ENCODE assay signal across 10 cellular contexts in genomic region chr4:37561803-37562207, GRCh38.
DNase-seq lines count a peak whose midpoint lies in the region; ATAC-seq, FAIRE-seq and TF ChIP-seq lines count a peak whose summit lies in the region.
"Had no signal": no experiment of that assay in that cellular context is flagged by ENCODE, and none has a peak within 500 bp of the region (broad histone marks: within the 10 kb centered on the region; RNA-seq: fewer than 3 reads in every experiment).

No MANE protein-coding gene starts in this region.

- no peak for TF ChIP-seq CTCF in K562 (IDR thresholded peaks at IDR 0.05 in 2 of 3, conservative IDR thresholded peaks at IDR 0.05 in 1 of 3; ENCODE audit: insufficient read depth in 2 of 3, low read depth in 1 of 3, low read length in 3 of 3)

- intact Hi-C loops in K562 (cut with micrococcal nuclease) = no loop called here

- peak; percentile 36; the same call in 1 of the 2 replicates for TF ChIP-seq EP300 in K562 (IDR thresholded peaks at IDR 0.05; ENCODE audit: low read length)

- no peaks in the 10 kb centered on the region for H3K27me3 ChIP-seq in K562 (ENCODE audit: control insufficient read depth in 2 of 2, insufficient read depth in 2 of 2, low read length in 2 of 2)

- no peaks in the 10 kb centered on the region for H3K9me1 ChIP-seq in K562 (ENCODE audit: control insufficient read depth, insufficient read depth, low read length)

- no peak for TF ChIP-seq RAD21 in K562 (CRISPR knock-in tag; conservative IDR thresholded peaks at IDR 0.05 in 1 of 2, IDR thresholded peaks at IDR 0.05 in 1 of 2)

- no peak overlapping the region for H2AFZ ChIP-seq in K562 (ENCODE audit: low read depth, low read length)

- POLR2A ChIA-PET in K562 (lab: Yijun Ruan, JAX) = interaction anchor here (0.6 to 1.0 kb wide), 2 partner anchors 13 to 265 kb away, joined by 3 read pairs; partner anchors contain the start of gene PGM2

- no peak overlapping the region for H3K27ac ChIP-seq in K562 (ENCODE audit: extremely low read depth, low read depth, low read length)
- H3K27ac ChIP-seq: VCaP had no signal

- H3K36me3 ChIP-seq in K562 (ENCODE audit: control insufficient read depth, insufficient read depth, low read length) = no peaks in the 10 kb centered on the region

- no TSS peak for BruUV-seq in K562 (replicated peaks; lab: Mats Ljungman, UMichigan)

- no peak overlapping the region for H3K4me3 ChIP-seq in K562

- DNase-seq in EH (ENCODE audit: low read depth) = peak; percentile 56
- peak; percentile 38 to 59 (median 44) for DNase-seq in K562 (ENCODE audit: extremely low read depth in 1 of 4, low spot score in 3 of 4)
- no peak for DNase-seq in stimulated activated CD4-positive, alpha-beta T cell treated with anti-CD3 and anti-CD28 coated beads, Interleukin-4, amount 100 ng/mL, for 24 hours
- no peak for DNase-seq in effector CD8-positive, alpha-beta T cell (lab: John Stamatoyannopoulos, UW)
- DNase-seq in globus pallidus (ENCODE audit: low spot score) = no peak
- no peak for DNase-seq in GM19240 (ENCODE audit: insufficient read length, low spot score)
- DNase-seq: DND-41 had no signal

- H3K4me1 ChIP-seq in K562 (replicated peaks in 1 of 2; ENCODE audit: control insufficient read depth in 2 of 2, insufficient read depth in 2 of 2, low read length in 2 of 2) = peaks cover 0 to 2% of the 10 kb centered on the region in 2 experiments; a peak in 2 of 5 replicates

- TF ChIP-seq POLR2A in K562 (conservative IDR thresholded peaks at IDR 0.05) = no peak

- FAIRE-seq in K562 (lab: Jason Lieb, UNC) = peak; percentile 78

- no peaks in the 10 kb centered on the region for H3K79me2 ChIP-seq in K562 (ENCODE audit: control insufficient read depth, insufficient read depth, low read length)

- in situ Hi-C loops in K562 (cut with MboI) = no loop called here

- H3K9me3 ChIP-seq in K562 (replicated peaks; ENCODE audit: control insufficient read depth, insufficient read depth, low read depth, low read length) = no peaks in the 10 kb centered on the region

- H3K9ac ChIP-seq in K562 (ENCODE audit: insufficient read depth in 1 of 2, low read depth in 2 of 2, low read length in 2 of 2) = no peak overlapping the region

- peak; percentile 96 for ATAC-seq in GM21381 (IDR thresholded peaks at IDR 0.05; ENCODE audit: unreplicated experiment)
- ATAC-seq in HG03354 (IDR thresholded peaks at IDR 0.05; ENCODE audit: poor library complexity, severe bottlenecking, unreplicated experiment) = peak; percentile 99
- peak; percentile 44; the same call in 2 of the 3 replicates for ATAC-seq in K562

- CTCF ChIA-PET in K562 (lab: Yijun Ruan, JAX; ENCODE audit: low intra/inter-chr PET ratio) = no interaction called here

- H4K20me1 ChIP-seq in K562 (replicated peaks; ENCODE audit: control insufficient read depth, insufficient read depth, low read length) = no peaks in the 10 kb centered on the region

- no peak overlapping the region for H3K4me2 ChIP-seq in K562 (ENCODE audit: insufficient read depth, low read length)

- WGBS in K562 (ENCODE audit: insufficient coverage, low coverage, missing lambda C conversion rate) = 7% methylated on average over 1 of the region's 1 CpG

TF ChIP-seq in K562, 482 proteins besides CTCF, POLR2A, EP300 and RAD21 (continues in another document):
- TF ChIP-seq, protein P1, sequence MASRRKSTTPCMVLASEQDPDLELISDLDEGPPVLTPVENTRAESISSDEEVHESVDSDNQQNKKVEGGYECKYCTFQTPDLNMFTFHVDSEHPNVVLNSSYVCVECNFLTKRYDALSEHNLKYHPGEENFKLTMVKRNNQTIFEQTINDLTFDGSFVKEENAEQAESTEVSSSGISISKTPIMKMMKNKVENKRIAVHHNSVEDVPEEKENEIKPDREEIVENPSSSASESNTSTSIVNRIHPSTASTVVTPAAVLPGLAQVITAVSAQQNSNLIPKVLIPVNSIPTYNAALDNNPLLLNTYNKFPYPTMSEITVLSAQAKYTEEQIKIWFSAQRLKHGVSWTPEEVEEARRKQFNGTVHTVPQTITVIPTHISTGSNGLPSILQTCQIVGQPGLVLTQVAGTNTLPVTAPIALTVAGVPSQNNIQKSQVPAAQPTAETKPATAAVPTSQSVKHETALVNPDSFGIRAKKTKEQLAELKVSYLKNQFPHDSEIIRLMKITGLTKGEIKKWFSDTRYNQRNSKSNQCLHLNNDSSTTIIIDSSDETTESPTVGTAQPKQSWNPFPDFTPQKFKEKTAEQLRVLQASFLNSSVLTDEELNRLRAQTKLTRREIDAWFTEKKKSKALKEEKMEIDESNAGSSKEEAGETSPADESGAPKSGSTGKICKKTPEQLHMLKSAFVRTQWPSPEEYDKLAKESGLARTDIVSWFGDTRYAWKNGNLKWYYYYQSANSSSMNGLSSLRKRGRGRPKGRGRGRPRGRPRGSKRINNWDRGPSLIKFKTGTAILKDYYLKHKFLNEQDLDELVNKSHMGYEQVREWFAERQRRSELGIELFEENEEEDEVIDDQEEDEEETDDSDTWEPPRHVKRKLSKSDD (conservative IDR thresholded peaks at IDR 0.05; ENCODE audit: low read length) = no peak
- TF ChIP-seq ZNF324 (CRISPR knock-in tag; IDR thresholded peaks at IDR 0.05) = no peak
- TF ChIP-seq NFIC (IDR thresholded peaks at IDR 0.05) = peak; percentile 78
- peak; percentile 85 for TF ChIP-seq JUND (IDR thresholded peaks at IDR 0.05; ENCODE audit: borderline replicate concordance, low read depth, low read length)
- peak; percentile 88 for TF ChIP-seq JUND (tag; IDR thresholded peaks at IDR 0.05; ENCODE audit: borderline replicate concordance, low read depth, low read length)
- no peak for TF ChIP-seq SIN3B (IDR thresholded peaks at IDR 0.05; ENCODE audit: low read depth)
- TF ChIP-seq CBFA2T2 (conservative IDR thresholded peaks at IDR 0.05) = 0 out of 2 replicates have a peak, but pooled peaks have one; percentile 33
- TF ChIP-seq GATA2 (CRISPR knock-in tag; IDR thresholded peaks at IDR 0.05) = peak; percentile 11; the same call in 1 of the 2 replicates
- peak; percentile 70 for TF ChIP-seq CBFA2T3 (IDR thresholded peaks at IDR 0.05)
- TF ChIP-seq DPF2 (IDR thresholded peaks at IDR 0.05) = peak; percentile 36; the same call in 1 of the 2 replicates
- no peak for TF ChIP-seq ATF1 (CRISPR knock-in tag; IDR thresholded peaks at IDR 0.05)
- peak; percentile 51 for TF ChIP-seq ATF1 (tag; IDR thresholded peaks at IDR 0.05)
- no peak for TF ChIP-seq KLF10 (CRISPR knock-in tag; IDR thresholded peaks at IDR 0.05)
- no peak for TF ChIP-seq RBM34 (IDR thresholded peaks at IDR 0.05; ENCODE audit: borderline replicate concordance, insufficient read depth, low read length)
- peak; percentile 37; the same call in 1 of the 2 replicates for TF ChIP-seq NCOR1 (IDR thresholded peaks at IDR 0.05)
- peak; percentile 73 for TF ChIP-seq JUN (IDR thresholded peaks at IDR 0.05; ENCODE audit: borderline replicate concordance, low read depth, low read length)
- no peak for TF ChIP-seq JUN (CRISPR knock-in tag; IDR thresholded peaks at IDR 0.05; ENCODE audit: borderline replicate concordance)
- TF ChIP-seq TCF3 (CRISPR knock-in tag; IDR thresholded peaks at IDR 0.05) = peak; percentile 75
- TF ChIP-seq ZNF644 (tag; IDR thresholded peaks at IDR 0.05; ENCODE audit: low read depth) = no peak
- TF ChIP-seq CCNT2 (IDR thresholded peaks at IDR 0.05; ENCODE audit: borderline replicate concordance, extremely low read depth, insufficient read length, low read depth, low read length) = no peak
- TF ChIP-seq TAL1 (IDR thresholded peaks at IDR 0.05) = peak; percentile 28; the same call in 1 of the 2 replicates
- no peak for TF ChIP-seq NFE2L1 (tag; IDR thresholded peaks at IDR 0.05; ENCODE audit: borderline replicate concordance, low read depth)
- no peak for TF ChIP-seq ZNF24 (IDR thresholded peaks at IDR 0.05)
- no peak for TF ChIP-seq ELF2 (CRISPR knock-in tag; IDR thresholded peaks at IDR 0.05)
- TF ChIP-seq ATF3 (IDR thresholded peaks at IDR 0.05) = peak; percentile 93
- peak; percentile 83; the same call in 1 of the 2 replicates for TF ChIP-seq ATF3 (CRISPR knock-in tag; conservative IDR thresholded peaks at IDR 0.05)
- peak; percentile 74 for TF ChIP-seq ARID1B (IDR thresholded peaks at IDR 0.05)
- TF ChIP-seq NFYB (IDR thresholded peaks at IDR 0.05; ENCODE audit: extremely low read depth, insufficient read length) = no peak
- TF ChIP-seq SMARCA4 (IDR thresholded peaks at IDR 0.05) = peak; percentile 42; the same call in 1 of the 2 replicates
- no peak for TF ChIP-seq SNRNP70 (optimal IDR thresholded peaks at IDR 0.05; ENCODE audit: low read depth, low read length)
- TF ChIP-seq ELK3 (CRISPR knock-in tag; IDR thresholded peaks at IDR 0.05) = no peak
- TF ChIP-seq CREB1 (IDR thresholded peaks at IDR 0.05) = peak; percentile 67; the same call in 1 of the 2 replicates
- TF ChIP-seq CREB1 (CRISPR knock-in tag; IDR thresholded peaks at IDR 0.05) = peak; percentile 39; the same call in 1 of the 2 replicates
- peak; percentile 81 for TF ChIP-seq MEF2D (tag; conservative IDR thresholded peaks at IDR 0.05; ENCODE audit: low read depth)
- TF ChIP-seq ATF7 (IDR thresholded peaks at IDR 0.05) = peak; percentile 78; the same call in 1 of the 2 replicates
- peak; percentile 53; the same call in 1 of the 2 replicates for TF ChIP-seq TEAD4 (IDR thresholded peaks at IDR 0.05; ENCODE audit: low read length)
- no peak for TF ChIP-seq TEAD4 (CRISPR knock-in tag; IDR thresholded peaks at IDR 0.05; ENCODE audit: borderline replicate concordance)

Comparison
In these comparisons a context has a peak if more than half of its experiments do, and no peak if none do; other contexts are left out.
1. DNase-seq: peak in EH (single experiment) and K562 (4 of 4); none in stimulated activated CD4-positive, alpha-beta T cell treated with anti-CD3 and anti-CD28 coated beads, Interleukin-4, amount 100 ng/mL, for 24 hours (single experiment), effector CD8-positive, alpha-beta T cell (single experiment), globus pallidus (single experiment) and GM19240 (single experiment).
2. ATAC-seq: peak in every context shown above with its lines; median percentile 99 in HG03354; 96 in GM21381; 44 in K562.